ENCODE assay signal across 1 cellular context in genomic region chr20:44622501-44623270, GRCh38.
TF ChIP-seq lines count a peak whose summit lies in the region.

No MANE protein-coding gene starts in this region.

TF ChIP-seq in HepG2, 621 proteins besides CTCF, POLR2A, EP300 and RAD21:
- TF ChIP-seq ZNF547 (CRISPR knock-in tag; IDR thresholded peaks at IDR 0.05) = no peak
- TF ChIP-seq SMAD3 (CRISPR knock-in tag; IDR thresholded peaks at IDR 0.05) = no peak
- TF ChIP-seq ZBTB39 (CRISPR knock-in tag; IDR thresholded peaks at IDR 0.05) = no peak
- TF ChIP-seq ZNF253 (CRISPR knock-in tag; IDR thresholded peaks at IDR 0.05; ENCODE audit: borderline replicate concordance) = peak; percentile 36; the same call in 1 of the 2 replicates
- TF ChIP-seq ZNF883 (CRISPR knock-in tag; IDR thresholded peaks at IDR 0.05; ENCODE audit: not compliant biosample characterization) = no peak
- peak; percentile 24 for TF ChIP-seq AGO2 (optimal IDR thresholded peaks at IDR 0.05; ENCODE audit: low read depth, low read length)
